In genomic region chr18:23141022-23141999, GRCh38 we compare ENCODE assay signal across 11 cellular contexts. TPM values are rescaled to one million over a fixed set of nuclear protein-coding genes. Genes with fewer than 3 reads are reported as not detected.
DNase-seq lines count a peak whose midpoint lies in the region; ATAC-seq and TF ChIP-seq lines count a peak whose summit lies in the region.
"Had no signal": no experiment of that assay in that cellular context is flagged by ENCODE, and none has a peak within 500 bp of the region (broad histone marks: within the 10 kb centered on the region; RNA-seq: fewer than 3 reads in every experiment).

No MANE protein-coding gene starts in this region.

- TF ChIP-seq CTCF in chondrocyte (IDR thresholded peaks at IDR 0.05) (no peak), mucosa of descending colon (IDR thresholded peaks at IDR 0.05) (no peak)

- peak overlapping the region; percentile 67 for H3K27ac Mint-ChIP-seq in chondrocyte (ENCODE audit: unreplicated experiment)
- H3K27ac Mint-ChIP-seq in effector memory CD8-positive, alpha-beta T cell, result no peak overlapping the region

- peak overlapping the region in 1 of 11 experiments; percentile 20; a peak in 2 of 22 replicates for H3K9ac ChIP-seq in BLaER1 treated with 17β-estradiol and CSF1 and Interleukin-3, amounts not matched to agents 10 nM and 100 nM

- peaks cover 0 to 94% (median 29%) of the 10 kb centered on the region in 11 experiments; a peak in 12 of 22 replicates for H4K20me1 ChIP-seq in BLaER1 treated with 17β-estradiol and CSF1 and Interleukin-3, amounts not matched to agents 10 nM and 100 nM

- intact Hi-C loops in mucosa of descending colon (cut with DNase I, micrococcal nuclease), result no loop called here

- H3K9me3 Mint-ChIP-seq in chondrocyte (ENCODE audit: low read depth), result no peaks in the 10 kb centered on the region
- H3K9me3 Mint-ChIP-seq in effector memory CD8-positive, alpha-beta T cell, result no peaks in the 10 kb centered on the region

- H3K4me3 ChIP-seq in BLaER1 treated with 17β-estradiol and CSF1 and Interleukin-3, amounts not matched to agents 10 nM and 100 nM, result no peak overlapping the region
- H3K4me3 ChIP-seq in mucosa of descending colon, result no peak overlapping the region

- ATAC-seq in mucosa of descending colon, result peak; percentile 77
- ATAC-seq in effector memory CD8-positive, alpha-beta T cell (replicated peaks), result no peak

- no peak overlapping the region for H3K27ac ChIP-seq in BLaER1 treated with 17β-estradiol and CSF1 and Interleukin-3, amounts not matched to agents 10 nM and 100 nM
- H3K27ac ChIP-seq: C4-2B had no signal

- DNase-seq in M059J (ENCODE audit: low read depth), result peak; percentile 33
- DNase-seq in chondrocyte (ENCODE audit: low spot score), result no peak
- peak; percentile 79 to 84 (median 82) for DNase-seq in mucosa of descending colon
- no peak for DNase-seq in stimulated activated CD4-positive, alpha-beta T cell treated with anti-CD3 and anti-CD28 coated beads, Interleukin-2, amount 100 ng/mL, for 48 hours
- DNase-seq in effector memory CD8-positive, alpha-beta T cell, result no peak
- DNase-seq in NCI-H526 treated with DMSO at 0.1 percent for 48 hours (lab: John Stamatoyannopoulos, UW), result no peak
- DNase-seq in activated CD4-positive, alpha-beta T cell treated with anti-CD3 and anti-CD28 coated beads, Interleukin-2, amount 50 U/mL, for 48 hours, result no peak
- DNase-seq: cerebellar nuclear complex; NK-92 treated with Interleukin-12 subunit alpha and Interleukin-12 subunit beta, amount 100 ng/mL, for 24 hours had no signal

- H3K36me3 ChIP-seq in BLaER1 treated with 17β-estradiol and CSF1 and Interleukin-3, amounts not matched to agents 10 nM and 100 nM, result peaks cover 0 to 40% (median 0%) of the 10 kb centered on the region in 11 experiments; a peak in 3 of 22 replicates
- H3K36me3 ChIP-seq in mucosa of descending colon (ENCODE audit: low read depth), result no peaks in the 10 kb centered on the region

- peak overlapping the region; percentile 68 to 85 (median 78) for H3K4me2 ChIP-seq in BLaER1 treated with 17β-estradiol and CSF1 and Interleukin-3, amounts not matched to agents 10 nM and 100 nM

- H3K36me3 Mint-ChIP-seq in chondrocyte (ENCODE audit: low read depth), result peaks cover 4% of the 10 kb centered on the region
- H3K36me3 Mint-ChIP-seq in effector memory CD8-positive, alpha-beta T cell (ENCODE audit: insufficient read depth), result no peaks in the 10 kb centered on the region

- H3K27me3 Mint-ChIP-seq in chondrocyte (ENCODE audit: low read depth), result no peaks in the 10 kb centered on the region
- peaks cover 15 to 43% of the 10 kb centered on the region in 2 donors for H3K27me3 Mint-ChIP-seq in effector memory CD8-positive, alpha-beta T cell

- peaks cover 79% of the 10 kb centered on the region for H3K4me1 Mint-ChIP-seq in chondrocyte (ENCODE audit: low read depth)
- H3K4me1 Mint-ChIP-seq in effector memory CD8-positive, alpha-beta T cell (ENCODE audit: low read depth in 2 of 2), result peaks cover 0 to 13% of the 10 kb centered on the region in 2 donors

- no peaks in the 10 kb centered on the region for H3K9me3 ChIP-seq in BLaER1 treated with 17β-estradiol and CSF1 and Interleukin-3, amounts not matched to agents 10 nM and 100 nM (replicated peaks in 1 of 11)
- no peaks in the 10 kb centered on the region for H3K9me3 ChIP-seq in mucosa of descending colon

- peaks cover 48 to 67% (median 57%) of the 10 kb centered on the region in 10 experiments for H3K4me1 ChIP-seq in BLaER1 treated with 17β-estradiol and CSF1 and Interleukin-3, amounts not matched to agents 10 nM and 100 nM
- H3K4me1 ChIP-seq in mucosa of descending colon (ENCODE audit: low read depth), result peaks cover 42% of the 10 kb centered on the region

- H3K27me3 ChIP-seq in BLaER1 treated with 17β-estradiol and CSF1 and Interleukin-3, amounts not matched to agents 10 nM and 100 nM, result peaks cover 25 to 36% (median 28%) of the 10 kb centered on the region in 11 experiments

- no peak overlapping the region for H3K4me3 Mint-ChIP-seq in chondrocyte (ENCODE audit: unreplicated experiment)
- H3K4me3 Mint-ChIP-seq in effector memory CD8-positive, alpha-beta T cell, result no peak overlapping the region

RNA-seq across cellular contexts. Expression of gene CABLES1, which starts 6.0 kb away (rescaled TPM):
- 5.0 and 9.0 TPM in 2 replicates for total RNA-seq in M059J (2014; rRNA removed; shearing (Covaris generic))
- total RNA-seq in chondrocyte (26.2 to 46.3 TPM (median 29.3 TPM) in 3 replicates), mucosa of descending colon (10 to 100 TPM in 2 of 3 donors, 1 to 10 TPM in 1; 8.1 to 13.0 (median 11.6) TPM)

Comparison
In these comparisons a context has a peak if more than half of its experiments do, and no peak if none do; other contexts are left out.
1. DNase-seq: peak in M059J (single experiment) and mucosa of descending colon (3 of 3); none in chondrocyte (single experiment), stimulated activated CD4-positive, alpha-beta T cell treated with anti-CD3 and anti-CD28 coated beads, Interleukin-2, amount 100 ng/mL, for 48 hours (0 of 2), effector memory CD8-positive, alpha-beta T cell (0 of 3), NCI-H526 treated with DMSO at 0.1 percent for 48 hours (single experiment) and activated CD4-positive, alpha-beta T cell treated with anti-CD3 and anti-CD28 coated beads, Interleukin-2, amount 50 U/mL, for 48 hours (0 of 2).